Comparison of ENCODE assay signal across 8 cellular contexts in the genomic region with DNA sequence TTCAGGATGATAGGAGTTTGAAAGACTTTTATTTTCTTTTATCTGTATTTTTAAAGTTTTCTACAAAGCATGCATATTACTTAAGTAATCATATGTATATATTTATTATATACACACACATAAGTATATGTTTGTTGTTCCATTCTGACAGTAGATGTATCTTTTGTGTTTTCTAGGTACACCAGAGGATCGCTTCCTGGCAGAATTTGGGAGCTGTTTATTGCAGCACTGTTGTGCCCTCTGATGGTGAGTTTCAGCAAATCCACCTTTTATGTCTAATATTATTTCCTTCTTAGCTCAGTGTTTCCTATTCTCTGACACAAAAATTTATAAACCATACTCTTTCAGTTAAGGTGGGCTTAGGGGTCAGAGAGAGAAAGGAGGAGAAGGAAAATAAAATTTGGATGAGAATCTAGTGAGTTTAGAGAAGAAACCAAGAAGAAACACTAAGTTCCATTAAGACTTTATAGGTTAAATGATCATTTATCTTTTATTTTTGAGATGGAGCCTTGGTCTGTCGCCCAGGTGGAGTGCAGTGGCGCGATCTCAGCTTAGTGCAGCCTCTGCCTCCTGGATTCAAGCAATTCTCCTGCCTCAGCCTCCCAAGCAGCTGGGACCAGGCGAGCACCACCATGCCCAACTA. TPM values are rescaled to one million over a fixed set of nuclear protein-coding genes. Genes with fewer than 3 reads are reported as not detected.
DNase-seq lines count a peak whose midpoint lies in the region; ATAC-seq and TF ChIP-seq lines count a peak whose summit lies in the region.

No MANE protein-coding gene starts in this region.

- H3K4me1 ChIP-seq in adipocyte (ENCODE audit: control insufficient read depth, insufficient read depth, low read length) (peaks cover 32% of the 10 kb centered on the region), heart right ventricle (peaks cover 0 to 43% (median 18%) of the 10 kb centered on the region in 9 donors)

- TF ChIP-seq CTCF in heart right ventricle (IDR thresholded peaks at IDR 0.05): peak; percentile 44 to 84 (median 71)

- no peak overlapping the region for H3K9ac ChIP-seq in adipocyte (ENCODE audit: low read length)

- DNase-seq in COLO668 (lab: John Stamatoyannopoulos, UW; ENCODE audit: unreplicated experiment) (peak; percentile 23), H7 (peak; percentile 32), NCI-H774 (lab: John Stamatoyannopoulos, UW) (peak; percentile 45), adipocyte (ENCODE audit: low read depth) (peak; percentile 89), heart right ventricle (peak in 1 of 2 donors; percentile 64), putamen (ENCODE audit: low spot score) (peak; percentile 71)

- peak in 7 of 8 donors; percentile 75 to 91 (median 83) for ATAC-seq in heart right ventricle
- ATAC-seq in GM21529 (IDR thresholded peaks at IDR 0.05; ENCODE audit: unreplicated experiment): no peak
- ATAC-seq in GM18870 (IDR thresholded peaks at IDR 0.05; ENCODE audit: unreplicated experiment): no peak

- 76 to 79% methylated on average over 5 of the region's 5 CpGs for WGBS in heart right ventricle, 2 donors

- H3K27ac ChIP-seq in heart right ventricle: no peak overlapping the region

- intact Hi-C loops in heart right ventricle (cut with DNase I): loop anchor here in 9 of 10 donors (1.0 to 5.0 kb wide), 10 partner anchors 122 to 1897 kb away; partner anchors contain the start of genes MCU (in 5 of the 9) and MICU1 (in 3 of the 9)

- H3K4me3 ChIP-seq in H7 (ENCODE audit: insufficient read depth, low read depth, low read length) (no peak overlapping the region), adipocyte (ENCODE audit: low read length) (no peak overlapping the region), heart right ventricle (no peak overlapping the region)

- no peaks in the 10 kb centered on the region for H3K36me3 ChIP-seq in H7 (replicated peaks; ENCODE audit: control insufficient read depth, insufficient read depth, low read length)
- H3K36me3 ChIP-seq in adipocyte (ENCODE audit: control insufficient read depth, insufficient read depth, low read length, severe bottlenecking): no peaks in the 10 kb centered on the region
- peaks cover 0 to 17% (median 0%) of the 10 kb centered on the region in 9 donors for H3K36me3 ChIP-seq in heart right ventricle

- no peaks in the 10 kb centered on the region for H3K9me3 ChIP-seq in adipocyte (ENCODE audit: control insufficient read depth, low read length)
- H3K9me3 ChIP-seq in heart right ventricle: no peaks in the 10 kb centered on the region

- H3K27me3 ChIP-seq in H7 (ENCODE audit: control insufficient read depth, insufficient read depth, low read length): no peaks in the 10 kb centered on the region
- no peaks in the 10 kb centered on the region for H3K27me3 ChIP-seq in adipocyte (replicated peaks; ENCODE audit: control insufficient read depth, insufficient read depth, low read length)
- H3K27me3 ChIP-seq in heart right ventricle: no peaks in the 10 kb centered on the region

RNA-seq across cellular contexts. Expression of gene OIT3, which starts 59.2 kb away (rescaled TPM):
- 0.10 TPM in 1 of 2 replicates, not detected in the other for total RNA-seq in H7 (2014; rRNA removed; shearing (Covaris generic))
- 1 to 10 TPM in 1 of 10 donors, under 1 TPM in 5, not detected in 4; 0.09 to 1.6 (median 0.34) TPM for total RNA-seq in heart right ventricle
- polyA plus RNA-seq in heart right ventricle: under 1 TPM in 1 of 2 donors, not detected in 1; 0.06 TPM

Comparison
In these comparisons a context has a peak if more than half of its experiments do, and no peak if none do; other contexts are left out.
1. ATAC-seq: peak in heart right ventricle (7 of 8); none in GM21529 (single experiment) and GM18870 (single experiment).